Comparison of ENCODE assay signal across 1 cellular context in genomic region chr10:51700228-51700835, GRCh38.
TF ChIP-seq lines count a peak whose summit lies in the region.

No MANE protein-coding gene starts in this region.

TF ChIP-seq in GM12878, 131 proteins besides CTCF, POLR2A, EP300 and RAD21 (continued from another document):
- TF ChIP-seq ETV6 (conservative IDR thresholded peaks at IDR 0.05 in 1 of 2, IDR thresholded peaks at IDR 0.05 in 1 of 2; ENCODE audit: borderline replicate concordance in 1 of 2, low read depth in 1 of 2) (no peak), ZZZ3 (IDR thresholded peaks at IDR 0.05; ENCODE audit: control insufficient read depth, insufficient read length, low read depth) (no peak)
TF ChIP-seq in GM12878: peak in this region for 0.
